ENCODE assay signal across 20 cellular contexts in the genomic region with DNA sequence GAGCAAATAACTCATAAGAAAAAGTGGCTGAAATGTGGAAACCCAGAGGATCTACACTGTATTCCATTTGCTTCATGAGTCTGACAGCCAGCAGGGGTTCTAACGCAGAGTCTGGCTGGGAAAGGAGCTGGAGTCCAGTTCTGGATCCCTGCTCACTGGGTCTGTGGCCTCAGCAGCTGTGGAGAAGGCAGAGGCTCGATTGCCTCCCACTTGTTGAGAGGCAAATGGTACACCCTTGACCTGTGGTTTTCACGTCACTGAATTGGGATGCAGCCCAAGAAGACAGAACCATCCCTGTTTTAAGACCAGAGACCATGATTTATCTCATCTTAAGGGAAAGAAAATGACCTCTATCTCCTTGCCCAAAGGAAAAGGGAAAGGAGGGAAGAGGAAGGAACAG.
"Had no signal": no experiment of that assay in that cellular context is flagged by ENCODE, and none has a peak within 500 bp of the region (broad histone marks: within the 10 kb centered on the region; RNA-seq: fewer than 3 reads in every experiment).

No MANE protein-coding gene starts in this region.

- H3K27ac ChIP-seq: left ventricle myocardium inferior, testis, upper lobe of left lung had no signal

- H3K27ac Mint-ChIP-seq: activated B cell treated with CpG ODN at 0.5 μM for 24 hours; activated CD4-positive, alpha-beta T cell treated with anti-CD3 and anti-CD28 coated beads, Interleukin-2, amount 10 ng/mL, durations not matched to agents 24 days and 14 days; activated naive CD4-positive, alpha-beta T cell treated with anti-CD3 and anti-CD28 coated beads, Interleukin-2, amount 50 U/mL, for 72 hours; activated T-cell treated with anti-CD3 and anti-CD28 coated beads, Interleukin-2, amount 50 U/mL, for 72 hours; nephron; progenitor cell of endocrine pancreas; stimulated activated naive CD8-positive, alpha-beta T cell treated with anti-CD3 and anti-CD28 coated beads, Interleukin-15, amount 100 ng/mL, for 72 hours had no signal

- H3K36me3 Mint-ChIP-seq: activated naive CD4-positive, alpha-beta T cell treated with anti-CD3 and anti-CD28 coated beads, Interleukin-2, amount 50 U/mL, for 72 hours; brain had no signal

- H3K4me3 Mint-ChIP-seq: activated B cell treated with CpG ODN at 0.5 μM for 24 hours; activated CD4-positive, alpha-beta T cell treated with anti-CD3 and anti-CD28 coated beads, Interleukin-2, amount 10 ng/mL, durations not matched to agents 24 days and 14 days; activated T-cell treated with anti-CD3 and anti-CD28 coated beads, Interleukin-2, amount 50 U/mL, for 72 hours; brain; central memory CD8-positive, alpha-beta T cell; nephron; stimulated activated naive CD8-positive, alpha-beta T cell treated with anti-CD3 and anti-CD28 coated beads, Interleukin-15, amount 100 ng/mL, for 72 hours had no signal

- H3K9me3 Mint-ChIP-seq: activated B cell treated with CpG ODN at 0.5 μM for 24 hours; activated CD4-positive, alpha-beta T cell treated with anti-CD3 and anti-CD28 coated beads, Interleukin-2, amount 10 ng/mL, durations not matched to agents 24 days and 14 days; activated naive CD4-positive, alpha-beta T cell treated with anti-CD3 and anti-CD28 coated beads, Interleukin-2, amount 50 U/mL, for 72 hours; activated T-cell treated with anti-CD3 and anti-CD28 coated beads, Interleukin-2, amount 50 U/mL, for 72 hours; brain; central memory CD8-positive, alpha-beta T cell; nephron; stimulated activated naive CD8-positive, alpha-beta T cell treated with anti-CD3 and anti-CD28 coated beads, Interleukin-15, amount 100 ng/mL, for 72 hours had no signal

- H3K4me3 ChIP-seq: left ventricle myocardium inferior, mucosa of descending colon, testis, upper lobe of left lung had no signal

- H3K4me1 ChIP-seq: testis had no signal

- H3K36me3 ChIP-seq: left ventricle myocardium inferior, upper lobe of left lung had no signal

- ATAC-seq: activated T-cell treated with anti-CD3 and anti-CD28 coated beads, Interleukin-2, amount 50 U/mL, for 72 hours; mucosa of descending colon; right cardiac atrium; stimulated activated naive CD8-positive, alpha-beta T cell treated with anti-CD3 and anti-CD28 coated beads, Interleukin-15, amount 100 ng/mL, for 72 hours had no signal

- H3K9me3 ChIP-seq: left ventricle myocardium inferior, mucosa of descending colon, testis, upper lobe of left lung had no signal

- H3K27me3 Mint-ChIP-seq: brain, progenitor cell of endocrine pancreas had no signal

- H3K4me1 Mint-ChIP-seq: activated CD4-positive, alpha-beta T cell treated with anti-CD3 and anti-CD28 coated beads, Interleukin-2, amount 10 ng/mL, durations not matched to agents 24 days and 14 days; central memory CD8-positive, alpha-beta T cell had no signal

- H3K27me3 ChIP-seq: testis, upper lobe of left lung had no signal

- DNase-seq: activated B cell treated with CpG ODN at 0.5 μM for 24 hours; activated CD4-positive, alpha-beta T cell treated with anti-CD3 and anti-CD28 coated beads, Interleukin-2, amount 10 ng/mL, durations not matched to agents 24 days and 14 days; activated CD8-positive, alpha-beta memory T cell treated with anti-CD3 and anti-CD28 coated beads, Interleukin-2, amount 50 U/mL, for 48 hours; activated gamma-delta T cell; activated T-cell treated with anti-CD3 and anti-CD28 coated beads, Interleukin-2, amount 50 U/mL, for 72 hours; amniotic stem cell; effector memory CD4-positive, alpha-beta T cell; islet precursor cell; left ventricle myocardium inferior; mucosa of descending colon; nucleus accumbens; right cardiac atrium; stimulated activated naive CD8-positive, alpha-beta T cell treated with anti-CD3 and anti-CD28 coated beads, Interleukin-15, amount 100 ng/mL, for 72 hours; testis; upper lobe of left lung had no signal
